ENCODE assay signal across 10 cellular contexts in genomic region chr11:18310800-18311340, GRCh38. TPM values are rescaled to one million over a fixed set of nuclear protein-coding genes. Genes with fewer than 3 reads are reported as not detected.
DNase-seq lines count a peak whose midpoint lies in the region; ATAC-seq and TF ChIP-seq lines count a peak whose summit lies in the region.
"Had no signal": no experiment of that assay in that cellular context is flagged by ENCODE, and none has a peak within 500 bp of the region (broad histone marks: within the 10 kb centered on the region; RNA-seq: fewer than 3 reads in every experiment).

No MANE protein-coding gene starts in this region.

- H3K27ac ChIP-seq in breast epithelium, result peak overlapping the region; percentile 70 to 81

- no peaks in the 10 kb centered on the region for H3K9me3 ChIP-seq in breast epithelium

- no peak for DNase-seq in breast epithelium (ENCODE audit: low spot score in 2 of 2)
- no peak for DNase-seq in type B pancreatic cell (ENCODE audit: extremely low spot score, unreplicated experiment)
- DNase-seq in activated CD4-positive, CD25-positive, alpha-beta regulatory T cell (lab: John Stamatoyannopoulos, UW), result no peak
- DNase-seq in COR-L47 (lab: John Stamatoyannopoulos, UW), result no peak
- DNase-seq in NCI-H128 (lab: John Stamatoyannopoulos, UW; ENCODE audit: unreplicated experiment), result no peak
- DNase-seq: activated CD4-positive, CD25-positive, alpha-beta regulatory T cell treated with anti-CD3 and anti-CD28 coated beads, Interleukin-2, amount 50 U/mL, for 72 hours; anterior cingulate cortex; NCI-H526 treated with DMSO at 0.1 percent for 48 hours had no signal

- no peaks in the 10 kb centered on the region for H3K36me3 ChIP-seq in breast epithelium

- TF ChIP-seq CTCF in breast epithelium (IDR thresholded peaks at IDR 0.05), result no peak
- TF ChIP-seq CTCF in type B pancreatic cell (conservative IDR thresholded peaks at IDR 0.05), result no peak

- intact Hi-C loops in breast epithelium (cut with DNase I; ENCODE audit: low total_unique reads), result no loop called here

- no peaks in the 10 kb centered on the region for H3K27me3 ChIP-seq in breast epithelium

- H3K27ac Mint-ChIP-seq in IgD-negative memory B cell, result peak overlapping the region in 2 of 3 donors; percentile 12 to 81
- peak overlapping the region; percentile 2 for H3K27ac Mint-ChIP-seq in type B pancreatic cell

- H3K36me3 Mint-ChIP-seq in IgD-negative memory B cell, result peaks cover 16% of the 10 kb centered on the region
- peaks cover 23% of the 10 kb centered on the region for H3K36me3 Mint-ChIP-seq in type B pancreatic cell

- peak overlapping the region in 2 of 3 donors; percentile 5 to 13 for H3K4me3 ChIP-seq in breast epithelium

- H3K27me3 Mint-ChIP-seq in IgD-negative memory B cell, result no peaks in the 10 kb centered on the region
- no peaks in the 10 kb centered on the region for H3K27me3 Mint-ChIP-seq in type B pancreatic cell

- H3K4me3 Mint-ChIP-seq in IgD-negative memory B cell, result peak overlapping the region in 2 of 4 donors; percentile 41 to 65
- no peak overlapping the region for H3K4me3 Mint-ChIP-seq in type B pancreatic cell

- H3K4me1 ChIP-seq in breast epithelium, result peaks cover 3 to 11% of the 10 kb centered on the region in 2 donors

- TF ChIP-seq POLR2A in breast epithelium (IDR thresholded peaks at IDR 0.05), result no peak

- H3K4me1 Mint-ChIP-seq in IgD-negative memory B cell (peaks cover 20 to 23% (median 23%) of the 10 kb centered on the region in 3 donors), type B pancreatic cell (ENCODE audit: unreplicated experiment) (peaks cover 4% of the 10 kb centered on the region)

- H3K9me3 Mint-ChIP-seq in IgD-negative memory B cell (no peaks in the 10 kb centered on the region), type B pancreatic cell (no peaks in the 10 kb centered on the region)

- peak; percentile 76 for ATAC-seq in GM19452 (IDR thresholded peaks at IDR 0.05; ENCODE audit: unreplicated experiment)

RNA-seq across cellular contexts. Expression of gene HPS5, which starts 11.1 kb away (rescaled TPM):
- polyA plus RNA-seq in IgD-negative memory B cell, result 25.9 TPM
- total RNA-seq in breast epithelium, result 100 to 1,000 TPM in 1 of 3 donors, 10 to 100 TPM in 2; 18.7 to 166 (median 57.0) TPM
- total RNA-seq in type B pancreatic cell (ENCODE audit: low replicate concordance), result 18.1 and 18.9 TPM in 2 replicates

RNA-seq across cellular contexts. Expression of gene GTF2H1, which starts 11.5 kb away (rescaled TPM):
- polyA plus RNA-seq in IgD-negative memory B cell, result 34.4 TPM
- total RNA-seq in breast epithelium (10 to 100 TPM; 73.1 to 83.7 (median 74.4) TPM), type B pancreatic cell (ENCODE audit: low replicate concordance) (38.9 and 41.6 TPM in 2 replicates)

RNA-seq across cellular contexts. Expression of gene SAA1, which starts 44.8 kb away (rescaled TPM):
- not detected for polyA plus RNA-seq in IgD-negative memory B cell
- total RNA-seq in breast epithelium (1,000 to 10,000 TPM in 1 of 3 donors, 100 to 1,000 TPM in 1, 10 to 100 TPM in 1; 78.1 to 1,384 (median 818) TPM), type B pancreatic cell (ENCODE audit: low replicate concordance) (not detected in 2 replicates)

Comparison
In these comparisons a context has a peak if more than half of its experiments do, and no peak if none do; other contexts are left out.
1. RNA of gene SAA1, which starts 44.8 kb away (total RNA-seq): 78.1 to 1,384 TPM in breast epithelium; not detected in type B pancreatic cell; every median in the first group is over 10 times any median in the second.